In genomic region chr5:134128648-134128995, GRCh38 we compare ENCODE assay signal across 1 cellular context.
TF ChIP-seq lines count a peak whose summit lies in the region.

No MANE protein-coding gene starts in this region.

TF ChIP-seq in H1, 55 proteins besides CTCF, POLR2A, EP300 and RAD21:
- TF ChIP-seq JUN (IDR thresholded peaks at IDR 0.05; ENCODE audit: low read depth, low read length), result no peak
- TF ChIP-seq FOSL1 (IDR thresholded peaks at IDR 0.05; ENCODE audit: insufficient read depth, low read depth, low read length), result no peak
- TF ChIP-seq, protein P1, sequence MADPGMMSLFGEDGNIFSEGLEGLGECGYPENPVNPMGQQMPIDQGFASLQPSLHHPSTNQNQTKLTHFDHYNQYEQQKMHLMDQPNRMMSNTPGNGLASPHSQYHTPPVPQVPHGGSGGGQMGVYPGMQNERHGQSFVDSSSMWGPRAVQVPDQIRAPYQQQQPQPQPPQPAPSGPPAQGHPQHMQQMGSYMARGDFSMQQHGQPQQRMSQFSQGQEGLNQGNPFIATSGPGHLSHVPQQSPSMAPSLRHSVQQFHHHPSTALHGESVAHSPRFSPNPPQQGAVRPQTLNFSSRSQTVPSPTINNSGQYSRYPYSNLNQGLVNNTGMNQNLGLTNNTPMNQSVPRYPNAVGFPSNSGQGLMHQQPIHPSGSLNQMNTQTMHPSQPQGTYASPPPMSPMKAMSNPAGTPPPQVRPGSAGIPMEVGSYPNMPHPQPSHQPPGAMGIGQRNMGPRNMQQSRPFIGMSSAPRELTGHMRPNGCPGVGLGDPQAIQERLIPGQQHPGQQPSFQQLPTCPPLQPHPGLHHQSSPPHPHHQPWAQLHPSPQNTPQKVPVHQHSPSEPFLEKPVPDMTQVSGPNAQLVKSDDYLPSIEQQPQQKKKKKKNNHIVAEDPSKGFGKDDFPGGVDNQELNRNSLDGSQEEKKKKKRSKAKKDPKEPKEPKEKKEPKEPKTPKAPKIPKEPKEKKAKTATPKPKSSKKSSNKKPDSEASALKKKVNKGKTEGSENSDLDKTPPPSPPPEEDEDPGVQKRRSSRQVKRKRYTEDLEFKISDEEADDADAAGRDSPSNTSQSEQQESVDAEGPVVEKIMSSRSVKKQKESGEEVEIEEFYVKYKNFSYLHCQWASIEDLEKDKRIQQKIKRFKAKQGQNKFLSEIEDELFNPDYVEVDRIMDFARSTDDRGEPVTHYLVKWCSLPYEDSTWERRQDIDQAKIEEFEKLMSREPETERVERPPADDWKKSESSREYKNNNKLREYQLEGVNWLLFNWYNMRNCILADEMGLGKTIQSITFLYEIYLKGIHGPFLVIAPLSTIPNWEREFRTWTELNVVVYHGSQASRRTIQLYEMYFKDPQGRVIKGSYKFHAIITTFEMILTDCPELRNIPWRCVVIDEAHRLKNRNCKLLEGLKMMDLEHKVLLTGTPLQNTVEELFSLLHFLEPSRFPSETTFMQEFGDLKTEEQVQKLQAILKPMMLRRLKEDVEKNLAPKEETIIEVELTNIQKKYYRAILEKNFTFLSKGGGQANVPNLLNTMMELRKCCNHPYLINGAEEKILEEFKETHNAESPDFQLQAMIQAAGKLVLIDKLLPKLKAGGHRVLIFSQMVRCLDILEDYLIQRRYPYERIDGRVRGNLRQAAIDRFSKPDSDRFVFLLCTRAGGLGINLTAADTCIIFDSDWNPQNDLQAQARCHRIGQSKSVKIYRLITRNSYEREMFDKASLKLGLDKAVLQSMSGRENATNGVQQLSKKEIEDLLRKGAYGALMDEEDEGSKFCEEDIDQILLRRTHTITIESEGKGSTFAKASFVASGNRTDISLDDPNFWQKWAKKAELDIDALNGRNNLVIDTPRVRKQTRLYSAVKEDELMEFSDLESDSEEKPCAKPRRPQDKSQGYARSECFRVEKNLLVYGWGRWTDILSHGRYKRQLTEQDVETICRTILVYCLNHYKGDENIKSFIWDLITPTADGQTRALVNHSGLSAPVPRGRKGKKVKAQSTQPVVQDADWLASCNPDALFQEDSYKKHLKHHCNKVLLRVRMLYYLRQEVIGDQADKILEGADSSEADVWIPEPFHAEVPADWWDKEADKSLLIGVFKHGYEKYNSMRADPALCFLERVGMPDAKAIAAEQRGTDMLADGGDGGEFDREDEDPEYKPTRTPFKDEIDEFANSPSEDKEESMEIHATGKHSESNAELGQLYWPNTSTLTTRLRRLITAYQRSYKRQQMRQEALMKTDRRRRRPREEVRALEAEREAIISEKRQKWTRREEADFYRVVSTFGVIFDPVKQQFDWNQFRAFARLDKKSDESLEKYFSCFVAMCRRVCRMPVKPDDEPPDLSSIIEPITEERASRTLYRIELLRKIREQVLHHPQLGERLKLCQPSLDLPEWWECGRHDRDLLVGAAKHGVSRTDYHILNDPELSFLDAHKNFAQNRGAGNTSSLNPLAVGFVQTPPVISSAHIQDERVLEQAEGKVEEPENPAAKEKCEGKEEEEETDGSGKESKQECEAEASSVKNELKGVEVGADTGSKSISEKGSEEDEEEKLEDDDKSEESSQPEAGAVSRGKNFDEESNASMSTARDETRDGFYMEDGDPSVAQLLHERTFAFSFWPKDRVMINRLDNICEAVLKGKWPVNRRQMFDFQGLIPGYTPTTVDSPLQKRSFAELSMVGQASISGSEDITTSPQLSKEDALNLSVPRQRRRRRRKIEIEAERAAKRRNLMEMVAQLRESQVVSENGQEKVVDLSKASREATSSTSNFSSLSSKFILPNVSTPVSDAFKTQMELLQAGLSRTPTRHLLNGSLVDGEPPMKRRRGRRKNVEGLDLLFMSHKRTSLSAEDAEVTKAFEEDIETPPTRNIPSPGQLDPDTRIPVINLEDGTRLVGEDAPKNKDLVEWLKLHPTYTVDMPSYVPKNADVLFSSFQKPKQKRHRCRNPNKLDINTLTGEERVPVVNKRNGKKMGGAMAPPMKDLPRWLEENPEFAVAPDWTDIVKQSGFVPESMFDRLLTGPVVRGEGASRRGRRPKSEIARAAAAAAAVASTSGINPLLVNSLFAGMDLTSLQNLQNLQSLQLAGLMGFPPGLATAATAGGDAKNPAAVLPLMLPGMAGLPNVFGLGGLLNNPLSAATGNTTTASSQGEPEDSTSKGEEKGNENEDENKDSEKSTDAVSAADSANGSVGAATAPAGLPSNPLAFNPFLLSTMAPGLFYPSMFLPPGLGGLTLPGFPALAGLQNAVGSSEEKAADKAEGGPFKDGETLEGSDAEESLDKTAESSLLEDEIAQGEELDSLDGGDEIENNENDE (IDR thresholded peaks at IDR 0.05; ENCODE audit: insufficient replicate concordance, low read length), result no peak
- no peak for TF ChIP-seq BCL11A (IDR thresholded peaks at IDR 0.05; ENCODE audit: low read depth in 2 of 2, low read length in 2 of 2)
- TF ChIP-seq SRF (IDR thresholded peaks at IDR 0.05; ENCODE audit: low read depth, low read length), result no peak
- TF ChIP-seq NANOG (IDR thresholded peaks at IDR 0.05; ENCODE audit: insufficient read depth, low read depth, low read length, poor library complexity, severe bottlenecking), result no peak
- TF ChIP-seq MAFK (IDR thresholded peaks at IDR 0.05; ENCODE audit: low read depth, low read length), result no peak
- TF ChIP-seq SIN3A (conservative IDR thresholded peaks at IDR 0.05 in 1 of 2, IDR thresholded peaks at IDR 0.05 in 1 of 2; ENCODE audit: low read depth in 1 of 2, low read length in 2 of 2), result no peak
